In genomic region chrX:47321386-47321785, GRCh38 we compare ENCODE assay signal across 11 cellular contexts. TPM values are rescaled to one million over a fixed set of nuclear protein-coding genes. Genes with fewer than 3 reads are reported as not detected.
A peak's percentile ranks its signal among the peaks of the same experiment; 100 is the strongest.
DNase-seq lines count a peak whose midpoint lies in the region; ATAC-seq and TF ChIP-seq lines count a peak whose summit lies in the region.
"Had no signal": no experiment of that assay in that cellular context is flagged by ENCODE, and none has a peak within 500 bp of the region (broad histone marks: within the 10 kb centered on the region; RNA-seq: fewer than 3 reads in every experiment).

No MANE protein-coding gene starts in this region.

- no peak overlapping the region for H3K4me3 ChIP-seq in heart right ventricle
- H3K4me3 ChIP-seq in neuronal stem cell (ENCODE audit: low read length in 2 of 2), result peak overlapping the region in 1 of 2 donors; percentile 38

- ATAC-seq in heart right ventricle, result peak in 4 of 8 donors; percentile 56 to 71 (median 62)
- ATAC-seq in HG03442 (IDR thresholded peaks at IDR 0.05; ENCODE audit: unreplicated experiment), result no peak
- ATAC-seq: Panc1 had no signal

- H3K27ac ChIP-seq in heart right ventricle (no peak overlapping the region), neuronal stem cell (replicated peaks; ENCODE audit: low read length) (peak overlapping the region; percentile 91)
- H3K27ac ChIP-seq: C4-2B had no signal

- H3K4me2 ChIP-seq in neuronal stem cell (ENCODE audit: insufficient read depth, low read length, poor library complexity, severe bottlenecking), result peak overlapping the region; percentile 12

- no peak overlapping the region for H2BK120ac ChIP-seq in neuronal stem cell (ENCODE audit: low read depth, low read length)

- H3K9me3 ChIP-seq in heart right ventricle (no peaks in the 10 kb centered on the region), neuronal stem cell (replicated peaks in 1 of 2; ENCODE audit: control insufficient read depth in 2 of 2, insufficient read depth in 1 of 2, low read depth in 1 of 2, low read length in 2 of 2) (no peaks in the 10 kb centered on the region)

- no peak overlapping the region for H3K23ac ChIP-seq in neuronal stem cell (ENCODE audit: low read depth, low read length, poor library complexity)

- H2BK12ac ChIP-seq in neuronal stem cell (ENCODE audit: low read length), result no peak overlapping the region

- H3K18ac ChIP-seq in neuronal stem cell (ENCODE audit: low read length), result no peak overlapping the region

- H3K4me1 ChIP-seq in heart right ventricle (no peaks in the 10 kb centered on the region), neuronal stem cell (ENCODE audit: control insufficient read depth in 2 of 2, insufficient read depth in 1 of 2, low read depth in 1 of 2, low read length in 2 of 2) (peaks cover 5 to 12% of the 10 kb centered on the region in 2 donors)

- H3K4ac ChIP-seq in neuronal stem cell (ENCODE audit: low read length), result no peak overlapping the region

- DNase-seq in AG20443 (ENCODE audit: low spot score) (peak; percentile 47), amniotic epithelial cell (ENCODE audit: low read depth) (peak; percentile 80), heart right ventricle (peak; percentile 24 to 49), neuronal stem cell (ENCODE audit: low spot score) (peak; percentile 57), GF-D8 (lab: John Stamatoyannopoulos, UW) (no peak), NCI-H1092 (lab: John Stamatoyannopoulos, UW) (no peak)
- no peak for DNase-seq in activated CD8-positive, alpha-beta memory T cell treated with anti-CD3 and anti-CD28 coated beads for 24 hours
- DNase-seq: activated CD8-positive, alpha-beta memory T cell treated with anti-CD3 and anti-CD28 coated beads, Interleukin-2, amount 50 U/mL, for 4 hours had no signal

- H4K8ac ChIP-seq in neuronal stem cell (ENCODE audit: low read depth, low read length), result no peak overlapping the region

- H2BK15ac ChIP-seq in neuronal stem cell (ENCODE audit: low read length), result no peak overlapping the region

- no peak overlapping the region for H2AK5ac ChIP-seq in neuronal stem cell (ENCODE audit: low read depth, low read length)

- intact Hi-C loops in heart right ventricle (cut with DNase I), result no loop called here

- H3K36me3 ChIP-seq in heart right ventricle (no peaks in the 10 kb centered on the region), neuronal stem cell (replicated peaks in 1 of 2; ENCODE audit: control insufficient read depth in 2 of 2, insufficient read depth in 2 of 2, low read length in 2 of 2) (no peaks in the 10 kb centered on the region)

- no peak for TF ChIP-seq CTCF in heart right ventricle (IDR thresholded peaks at IDR 0.05)

- 24 to 25% methylated on average over 16 to 19 of the region's 19 CpGs for WGBS in heart right ventricle, 2 donors
- WGBS in neuronal stem cell (ENCODE audit: extremely low coverage in 2 of 2, insufficient read length in 2 of 2, insufficient replicate concordance in 1 of 2), 2 donors, result no CpG with 5 or more reads among the region's 19 CpGs

- H2AFZ ChIP-seq in neuronal stem cell (ENCODE audit: low read length), result peak overlapping the region; percentile 58

- no peak overlapping the region for H3K9ac ChIP-seq in neuronal stem cell (ENCODE audit: low read depth, low read length, poor library complexity)

- H4K91ac ChIP-seq in neuronal stem cell (ENCODE audit: low read depth, low read length, poor library complexity), result no peak overlapping the region

- no peak overlapping the region for H2BK5ac ChIP-seq in neuronal stem cell (ENCODE audit: low read length)

- H3K27me3 ChIP-seq in heart right ventricle (peaks cover 0 to 20% (median 0%) of the 10 kb centered on the region in 7 donors), neuronal stem cell (ENCODE audit: control insufficient read depth in 3 of 3, insufficient read depth in 3 of 3, low read depth in 1 of 3, low read length in 3 of 3) (no peaks in the 10 kb centered on the region)

- H3K79me1 ChIP-seq in neuronal stem cell (ENCODE audit: low read depth, low read length), result no peaks in the 10 kb centered on the region

- no peak overlapping the region for H3K14ac ChIP-seq in neuronal stem cell (ENCODE audit: low read length)

RNA-seq across cellular contexts. Expression of gene ZNF157, which starts 49.0 kb away (rescaled TPM):
- total RNA-seq in heart right ventricle, result under 1 TPM in 3 of 10 donors, not detected in 7; 0.15 to 0.25 (median 0.23) TPM
- under 1 TPM; 0.03 to 0.15 TPM for polyA plus RNA-seq in heart right ventricle
- polyA plus RNA-seq in neuronal stem cell (2013, experiment 1 of 2), result 0.56 TPM
- 0.65 TPM for polyA plus RNA-seq in neuronal stem cell (2013, experiment 2 of 2)

Comparison
In these comparisons a context has a peak if more than half of its experiments do, and no peak if none do; other contexts are left out.
1. DNase-seq: peak in AG20443 (single experiment), amniotic epithelial cell (single experiment), heart right ventricle (2 of 2) and neuronal stem cell (single experiment); none in activated CD8-positive, alpha-beta memory T cell treated with anti-CD3 and anti-CD28 coated beads for 24 hours (single experiment), GF-D8 (single experiment) and NCI-H1092 (single experiment).